8 cellular contexts compared by ENCODE assay signal in the genomic region with DNA sequence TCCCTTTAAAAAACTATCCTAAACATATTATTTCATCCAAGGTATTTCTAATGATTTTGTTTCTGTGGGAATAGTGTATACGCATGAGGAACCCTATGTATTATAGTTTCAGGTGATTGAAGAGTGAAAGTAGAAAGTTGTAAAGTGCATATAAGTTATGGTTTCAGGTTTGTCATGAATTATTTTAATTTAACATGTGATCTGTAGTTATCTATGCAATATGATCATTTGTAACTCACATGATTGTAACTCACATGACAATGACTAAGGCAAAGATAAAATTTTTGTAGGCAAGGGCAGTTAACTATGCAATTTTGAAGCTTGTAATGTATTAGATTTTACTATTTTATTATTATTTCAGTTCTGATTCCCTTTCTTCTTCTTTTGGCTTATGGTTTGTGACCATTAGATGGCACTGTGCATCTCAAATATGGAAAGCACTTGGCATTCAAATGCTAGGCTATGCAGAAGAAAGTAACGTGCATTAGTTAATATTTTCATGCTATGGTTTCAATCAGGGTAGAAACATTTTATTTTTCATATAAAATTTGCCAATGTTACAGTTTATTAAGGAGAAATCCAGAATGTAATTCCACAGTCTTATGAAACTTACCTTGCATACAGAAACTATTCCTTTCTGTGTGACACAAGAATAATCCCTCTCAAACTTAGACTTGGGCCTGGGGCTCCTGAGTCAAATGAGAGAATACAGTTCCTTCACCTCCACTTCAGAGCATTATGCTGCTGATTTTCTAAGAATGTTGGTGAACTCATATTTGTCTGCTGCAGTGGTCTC. TPM values are rescaled to one million over a fixed set of nuclear protein-coding genes. Genes with fewer than 3 reads are reported as not detected.
DNase-seq lines count a peak whose midpoint lies in the region; ATAC-seq and TF ChIP-seq lines count a peak whose summit lies in the region.

No MANE protein-coding gene starts in this region.

- peaks cover 3% of the 10 kb centered on the region; the same call in 1 of the 2 replicates for H3K9me3 Mint-ChIP-seq in WTC11

- in situ Hi-C loops in transverse colon (cut with MboI; ENCODE audit: low pct_ligation_motif_present in 1 of 4, low pct_unique_long_range_greater_than_20kb in 1 of 4, low sequenced_read_pairs in 3 of 4), result loop anchor here in 3 of 4 donors (10.0 to 25.0 kb wide), 3 partner anchors 158 to 540 kb away; no protein-coding TSS in a partner anchor

- TF ChIP-seq POLR2A in transverse colon (IDR thresholded peaks at IDR 0.05), result no peak

- WGBS in transverse colon (ENCODE audit: low coverage in 1 of 2), 2 donors, result 14 to 39% methylated on average over 2 of the region's 2 CpGs

- POLR2A ChIA-PET in WTC11 (lab: Charles Lee), result no interaction called here

- ATAC-seq in WTC11 (peak; percentile 21; the same call in 1 of the 2 replicates), left cardiac atrium (peak; percentile 27 to 53), GM21423 (IDR thresholded peaks at IDR 0.05; ENCODE audit: unreplicated experiment) (no peak)

- no peaks in the 10 kb centered on the region for H3K27me3 Mint-ChIP-seq in WTC11 (ENCODE audit: low read depth)

- DNase-seq in DMS153 treated with DMSO at 0.1 percent for 48 hours (lab: John Stamatoyannopoulos, UW; ENCODE audit: unreplicated experiment), result peak; percentile 31
- DNase-seq in LoVo (ENCODE audit: low spot score), result peak; percentile 16
- DNase-seq in WTC11 (ENCODE audit: low spot score), result no peak
- no peak for DNase-seq in left cardiac atrium
- DNase-seq in transverse colon, result no peak
- no peak for DNase-seq in GF-D8 (lab: John Stamatoyannopoulos, UW)

- intact Hi-C loops in left cardiac atrium (cut with DNase I), result loop anchor here (2.0 to 10.0 kb wide), 5 partner anchors 158 to 828 kb away; no protein-coding TSS in a partner anchor
- intact Hi-C loops in transverse colon (cut with DNase I; ENCODE audit: low total_unique reads), result no loop called here

- H3K4me1 Mint-ChIP-seq in WTC11, result peaks cover 31% of the 10 kb centered on the region

- H3K36me3 Mint-ChIP-seq in WTC11, result no peaks in the 10 kb centered on the region

- no peak overlapping the region for H3K4me3 ChIP-seq in transverse colon

- H3K27ac ChIP-seq in 22Rv1 (no peak overlapping the region), transverse colon (no peak overlapping the region)

- no peak overlapping the region for H3K4me3 Mint-ChIP-seq in WTC11

- H3K27ac Mint-ChIP-seq in WTC11, result no peak overlapping the region

- TF ChIP-seq EP300 in transverse colon (IDR thresholded peaks at IDR 0.05; ENCODE audit: low read depth), result no peak

- TF ChIP-seq CTCF in 22Rv1 (IDR thresholded peaks at IDR 0.05) (peak; percentile 83), WTC11 (IDR thresholded peaks at IDR 0.05) (0 out of 2 replicates have a peak, but pooled peaks have one; percentile 4), transverse colon (IDR thresholded peaks at IDR 0.05) (peak; percentile 30 to 55 (median 53))

- H3K9me3 ChIP-seq in transverse colon, result no peaks in the 10 kb centered on the region

- no peaks in the 10 kb centered on the region for H3K36me3 ChIP-seq in transverse colon

- H3K4me1 ChIP-seq in transverse colon, result peaks cover 4 to 10% (median 7%) of the 10 kb centered on the region in 4 donors

- CTCF ChIA-PET in WTC11 (lab: Charles Lee), result interaction anchor here (0.6 to 2.0 kb wide), 10 partner anchors 8 to 541 kb away, joined by 3 to 8 read pairs (median 3); a partner anchor contains a TSS

- H3K27me3 ChIP-seq in transverse colon, result no peaks in the 10 kb centered on the region

TF ChIP-seq in WTC11, 78 proteins besides CTCF, POLR2A, EP300 and RAD21 (continues in another document):
- TF ChIP-seq, protein P1, sequence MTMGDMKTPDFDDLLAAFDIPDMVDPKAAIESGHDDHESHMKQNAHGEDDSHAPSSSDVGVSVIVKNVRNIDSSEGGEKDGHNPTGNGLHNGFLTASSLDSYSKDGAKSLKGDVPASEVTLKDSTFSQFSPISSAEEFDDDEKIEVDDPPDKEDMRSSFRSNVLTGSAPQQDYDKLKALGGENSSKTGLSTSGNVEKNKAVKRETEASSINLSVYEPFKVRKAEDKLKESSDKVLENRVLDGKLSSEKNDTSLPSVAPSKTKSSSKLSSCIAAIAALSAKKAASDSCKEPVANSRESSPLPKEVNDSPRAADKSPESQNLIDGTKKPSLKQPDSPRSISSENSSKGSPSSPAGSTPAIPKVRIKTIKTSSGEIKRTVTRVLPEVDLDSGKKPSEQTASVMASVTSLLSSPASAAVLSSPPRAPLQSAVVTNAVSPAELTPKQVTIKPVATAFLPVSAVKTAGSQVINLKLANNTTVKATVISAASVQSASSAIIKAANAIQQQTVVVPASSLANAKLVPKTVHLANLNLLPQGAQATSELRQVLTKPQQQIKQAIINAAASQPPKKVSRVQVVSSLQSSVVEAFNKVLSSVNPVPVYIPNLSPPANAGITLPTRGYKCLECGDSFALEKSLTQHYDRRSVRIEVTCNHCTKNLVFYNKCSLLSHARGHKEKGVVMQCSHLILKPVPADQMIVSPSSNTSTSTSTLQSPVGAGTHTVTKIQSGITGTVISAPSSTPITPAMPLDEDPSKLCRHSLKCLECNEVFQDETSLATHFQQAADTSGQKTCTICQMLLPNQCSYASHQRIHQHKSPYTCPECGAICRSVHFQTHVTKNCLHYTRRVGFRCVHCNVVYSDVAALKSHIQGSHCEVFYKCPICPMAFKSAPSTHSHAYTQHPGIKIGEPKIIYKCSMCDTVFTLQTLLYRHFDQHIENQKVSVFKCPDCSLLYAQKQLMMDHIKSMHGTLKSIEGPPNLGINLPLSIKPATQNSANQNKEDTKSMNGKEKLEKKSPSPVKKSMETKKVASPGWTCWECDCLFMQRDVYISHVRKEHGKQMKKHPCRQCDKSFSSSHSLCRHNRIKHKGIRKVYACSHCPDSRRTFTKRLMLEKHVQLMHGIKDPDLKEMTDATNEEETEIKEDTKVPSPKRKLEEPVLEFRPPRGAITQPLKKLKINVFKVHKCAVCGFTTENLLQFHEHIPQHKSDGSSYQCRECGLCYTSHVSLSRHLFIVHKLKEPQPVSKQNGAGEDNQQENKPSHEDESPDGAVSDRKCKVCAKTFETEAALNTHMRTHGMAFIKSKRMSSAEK (CRISPR knock-in tag; IDR thresholded peaks at IDR 0.05; ENCODE audit: borderline replicate concordance), result no peak
- TF ChIP-seq, protein P2, sequence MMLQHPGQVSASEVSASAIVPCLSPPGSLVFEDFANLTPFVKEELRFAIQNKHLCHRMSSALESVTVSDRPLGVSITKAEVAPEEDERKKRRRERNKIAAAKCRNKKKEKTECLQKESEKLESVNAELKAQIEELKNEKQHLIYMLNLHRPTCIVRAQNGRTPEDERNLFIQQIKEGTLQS (CRISPR knock-in tag; conservative IDR thresholded peaks at IDR 0.05), result no peak
- TF ChIP-seq CREB1 (CRISPR knock-in tag; IDR thresholded peaks at IDR 0.05) (no peak), EMX1 (CRISPR knock-in tag; IDR thresholded peaks at IDR 0.05) (no peak)
- TF ChIP-seq, protein P3, sequence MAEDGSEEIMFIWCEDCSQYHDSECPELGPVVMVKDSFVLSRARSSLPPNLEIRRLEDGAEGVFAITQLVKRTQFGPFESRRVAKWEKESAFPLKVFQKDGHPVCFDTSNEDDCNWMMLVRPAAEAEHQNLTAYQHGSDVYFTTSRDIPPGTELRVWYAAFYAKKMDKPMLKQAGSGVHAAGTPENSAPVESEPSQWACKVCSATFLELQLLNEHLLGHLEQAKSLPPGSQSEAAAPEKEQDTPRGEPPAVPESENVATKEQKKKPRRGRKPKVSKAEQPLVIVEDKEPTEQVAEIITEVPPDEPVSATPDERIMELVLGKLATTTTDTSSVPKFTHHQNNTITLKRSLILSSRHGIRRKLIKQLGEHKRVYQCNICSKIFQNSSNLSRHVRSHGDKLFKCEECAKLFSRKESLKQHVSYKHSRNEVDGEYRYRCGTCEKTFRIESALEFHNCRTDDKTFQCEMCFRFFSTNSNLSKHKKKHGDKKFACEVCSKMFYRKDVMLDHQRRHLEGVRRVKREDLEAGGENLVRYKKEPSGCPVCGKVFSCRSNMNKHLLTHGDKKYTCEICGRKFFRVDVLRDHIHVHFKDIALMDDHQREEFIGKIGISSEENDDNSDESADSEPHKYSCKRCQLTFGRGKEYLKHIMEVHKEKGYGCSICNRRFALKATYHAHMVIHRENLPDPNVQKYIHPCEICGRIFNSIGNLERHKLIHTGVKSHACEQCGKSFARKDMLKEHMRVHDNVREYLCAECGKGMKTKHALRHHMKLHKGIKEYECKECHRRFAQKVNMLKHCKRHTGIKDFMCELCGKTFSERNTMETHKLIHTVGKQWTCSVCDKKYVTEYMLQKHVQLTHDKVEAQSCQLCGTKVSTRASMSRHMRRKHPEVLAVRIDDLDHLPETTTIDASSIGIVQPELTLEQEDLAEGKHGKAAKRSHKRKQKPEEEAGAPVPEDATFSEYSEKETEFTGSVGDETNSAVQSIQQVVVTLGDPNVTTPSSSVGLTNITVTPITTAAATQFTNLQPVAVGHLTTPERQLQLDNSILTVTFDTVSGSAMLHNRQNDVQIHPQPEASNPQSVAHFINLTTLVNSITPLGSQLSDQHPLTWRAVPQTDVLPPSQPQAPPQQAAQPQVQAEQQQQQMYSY (CRISPR knock-in tag; IDR thresholded peaks at IDR 0.05), result no peak
- TF ChIP-seq, protein P4, sequence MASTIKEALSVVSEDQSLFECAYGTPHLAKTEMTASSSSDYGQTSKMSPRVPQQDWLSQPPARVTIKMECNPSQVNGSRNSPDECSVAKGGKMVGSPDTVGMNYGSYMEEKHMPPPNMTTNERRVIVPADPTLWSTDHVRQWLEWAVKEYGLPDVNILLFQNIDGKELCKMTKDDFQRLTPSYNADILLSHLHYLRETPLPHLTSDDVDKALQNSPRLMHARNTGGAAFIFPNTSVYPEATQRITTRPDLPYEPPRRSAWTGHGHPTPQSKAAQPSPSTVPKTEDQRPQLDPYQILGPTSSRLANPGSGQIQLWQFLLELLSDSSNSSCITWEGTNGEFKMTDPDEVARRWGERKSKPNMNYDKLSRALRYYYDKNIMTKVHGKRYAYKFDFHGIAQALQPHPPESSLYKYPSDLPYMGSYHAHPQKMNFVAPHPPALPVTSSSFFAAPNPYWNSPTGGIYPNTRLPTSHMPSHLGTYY (CRISPR knock-in tag; IDR thresholded peaks at IDR 0.05), result no peak
- TF ChIP-seq, protein P5, sequence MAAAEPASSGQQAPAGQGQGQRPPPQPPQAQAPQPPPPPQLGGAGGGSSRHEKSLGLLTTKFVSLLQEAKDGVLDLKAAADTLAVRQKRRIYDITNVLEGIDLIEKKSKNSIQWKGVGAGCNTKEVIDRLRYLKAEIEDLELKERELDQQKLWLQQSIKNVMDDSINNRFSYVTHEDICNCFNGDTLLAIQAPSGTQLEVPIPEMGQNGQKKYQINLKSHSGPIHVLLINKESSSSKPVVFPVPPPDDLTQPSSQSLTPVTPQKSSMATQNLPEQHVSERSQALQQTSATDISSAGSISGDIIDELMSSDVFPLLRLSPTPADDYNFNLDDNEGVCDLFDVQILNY (CRISPR knock-in tag; IDR thresholded peaks at IDR 0.05), result no peak

RNA-seq across cellular contexts. Expression of a gene that starts 15.8 kb away (rescaled TPM):
- total RNA-seq in WTC11 (2021) (17.2 to 18.0 TPM (median 17.8 TPM) in 3 replicates), left cardiac atrium (1 to 10 TPM in 1 of 2 donors, under 1 TPM in 1; 0.82 to 1.5 TPM), transverse colon (100 to 1,000 TPM in 1 of 4 donors, 10 to 100 TPM in 3; 50.4 to 141 (median 71.2) TPM)

RNA-seq across cellular contexts. Expression of a gene that starts 24.5 kb away (rescaled TPM):
- total RNA-seq in WTC11 (2021) (7.8 to 10.3 TPM (median 8.7 TPM) in 3 replicates), left cardiac atrium (10 to 100 TPM; 17.6 to 34.8 TPM), transverse colon (10 to 100 TPM; 12.4 to 38.9 (median 27.0) TPM)

Comparison
In these comparisons a context has a peak if more than half of its experiments do, and no peak if none do; other contexts are left out.
1. CTCF ChIP-seq: peak in every context shown above with its lines; median percentile 83 in 22Rv1; 53 in transverse colon; 4 in WTC11.
2. DNase-seq: peak in DMS153 treated with DMSO at 0.1 percent for 48 hours (single experiment) and LoVo (single experiment); none in WTC11 (single experiment), left cardiac atrium (single experiment), transverse colon (single experiment) and GF-D8 (single experiment).